2 cellular contexts compared by ENCODE assay signal in the genomic region with DNA sequence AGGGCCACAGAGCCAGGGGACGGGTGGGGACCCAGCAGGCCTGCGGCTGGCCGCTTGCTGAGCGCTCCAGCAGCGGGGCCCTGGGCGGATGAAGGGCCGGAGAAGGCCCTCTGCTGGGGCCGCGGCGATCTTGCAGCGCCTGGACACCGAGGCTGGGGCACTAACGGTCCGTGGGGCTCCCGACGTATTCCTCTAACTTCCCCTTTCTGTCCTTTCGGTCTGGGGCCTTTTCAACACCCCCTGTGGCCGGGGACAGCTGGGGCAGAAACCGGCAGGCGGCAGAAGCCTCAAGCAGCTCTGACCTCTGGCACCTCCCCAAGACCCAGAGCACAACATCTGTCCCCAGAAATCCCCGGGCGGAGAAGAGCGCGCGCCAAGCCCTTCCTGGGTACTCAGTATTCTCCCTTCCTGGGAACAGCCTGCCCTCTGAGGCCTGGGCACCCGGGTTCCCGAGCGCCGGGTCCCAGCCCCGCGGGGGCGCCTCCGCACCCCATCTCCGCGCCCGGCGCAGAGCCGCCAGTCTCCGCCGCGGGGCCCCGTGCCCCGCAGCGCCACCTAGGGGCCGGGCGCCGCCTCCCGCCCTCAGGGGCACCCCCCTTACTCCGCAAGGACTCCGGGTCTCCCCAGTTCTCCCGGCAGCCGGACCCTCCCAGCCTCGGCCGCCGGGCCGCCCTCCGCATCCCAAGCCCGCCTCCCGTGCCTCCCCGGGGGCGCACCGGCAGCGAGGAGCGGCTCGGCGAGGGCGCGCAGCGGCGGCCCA.
TF ChIP-seq lines count a peak whose summit lies in the region.

No MANE protein-coding gene starts in this region.

TF ChIP-seq in HCT116, 20 proteins besides CTCF, POLR2A, EP300 and RAD21:
- TF ChIP-seq YY1 (IDR thresholded peaks at IDR 0.05; ENCODE audit: extremely low read depth, insufficient replicate concordance, low read depth, low read length) = peak; percentile 21
- TF ChIP-seq, protein P1, sequence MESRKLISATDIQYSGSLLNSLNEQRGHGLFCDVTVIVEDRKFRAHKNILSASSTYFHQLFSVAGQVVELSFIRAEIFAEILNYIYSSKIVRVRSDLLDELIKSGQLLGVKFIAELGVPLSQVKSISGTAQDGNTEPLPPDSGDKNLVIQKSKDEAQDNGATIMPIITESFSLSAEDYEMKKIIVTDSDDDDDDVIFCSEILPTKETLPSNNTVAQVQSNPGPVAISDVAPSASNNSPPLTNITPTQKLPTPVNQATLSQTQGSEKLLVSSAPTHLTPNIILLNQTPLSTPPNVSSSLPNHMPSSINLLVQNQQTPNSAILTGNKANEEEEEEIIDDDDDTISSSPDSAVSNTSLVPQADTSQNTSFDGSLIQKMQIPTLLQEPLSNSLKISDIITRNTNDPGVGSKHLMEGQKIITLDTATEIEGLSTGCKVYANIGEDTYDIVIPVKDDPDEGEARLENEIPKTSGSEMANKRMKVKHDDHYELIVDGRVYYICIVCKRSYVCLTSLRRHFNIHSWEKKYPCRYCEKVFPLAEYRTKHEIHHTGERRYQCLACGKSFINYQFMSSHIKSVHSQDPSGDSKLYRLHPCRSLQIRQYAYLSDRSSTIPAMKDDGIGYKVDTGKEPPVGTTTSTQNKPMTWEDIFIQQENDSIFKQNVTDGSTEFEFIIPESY (IDR thresholded peaks at IDR 0.05; ENCODE audit: extremely low read depth, insufficient replicate concordance, low read length) = no peak
- TF ChIP-seq, protein P2, sequence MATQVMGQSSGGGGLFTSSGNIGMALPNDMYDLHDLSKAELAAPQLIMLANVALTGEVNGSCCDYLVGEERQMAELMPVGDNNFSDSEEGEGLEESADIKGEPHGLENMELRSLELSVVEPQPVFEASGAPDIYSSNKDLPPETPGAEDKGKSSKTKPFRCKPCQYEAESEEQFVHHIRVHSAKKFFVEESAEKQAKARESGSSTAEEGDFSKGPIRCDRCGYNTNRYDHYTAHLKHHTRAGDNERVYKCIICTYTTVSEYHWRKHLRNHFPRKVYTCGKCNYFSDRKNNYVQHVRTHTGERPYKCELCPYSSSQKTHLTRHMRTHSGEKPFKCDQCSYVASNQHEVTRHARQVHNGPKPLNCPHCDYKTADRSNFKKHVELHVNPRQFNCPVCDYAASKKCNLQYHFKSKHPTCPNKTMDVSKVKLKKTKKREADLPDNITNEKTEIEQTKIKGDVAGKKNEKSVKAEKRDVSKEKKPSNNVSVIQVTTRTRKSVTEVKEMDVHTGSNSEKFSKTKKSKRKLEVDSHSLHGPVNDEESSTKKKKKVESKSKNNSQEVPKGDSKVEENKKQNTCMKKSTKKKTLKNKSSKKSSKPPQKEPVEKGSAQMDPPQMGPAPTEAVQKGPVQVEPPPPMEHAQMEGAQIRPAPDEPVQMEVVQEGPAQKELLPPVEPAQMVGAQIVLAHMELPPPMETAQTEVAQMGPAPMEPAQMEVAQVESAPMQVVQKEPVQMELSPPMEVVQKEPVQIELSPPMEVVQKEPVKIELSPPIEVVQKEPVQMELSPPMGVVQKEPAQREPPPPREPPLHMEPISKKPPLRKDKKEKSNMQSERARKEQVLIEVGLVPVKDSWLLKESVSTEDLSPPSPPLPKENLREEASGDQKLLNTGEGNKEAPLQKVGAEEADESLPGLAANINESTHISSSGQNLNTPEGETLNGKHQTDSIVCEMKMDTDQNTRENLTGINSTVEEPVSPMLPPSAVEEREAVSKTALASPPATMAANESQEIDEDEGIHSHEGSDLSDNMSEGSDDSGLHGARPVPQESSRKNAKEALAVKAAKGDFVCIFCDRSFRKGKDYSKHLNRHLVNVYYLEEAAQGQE (IDR thresholded peaks at IDR 0.05; ENCODE audit: low read depth) = no peak

TF ChIP-seq in K562, 482 proteins besides CTCF, POLR2A, EP300 and RAD21 (continued from another document and continues in another):
- TF ChIP-seq, protein P3, sequence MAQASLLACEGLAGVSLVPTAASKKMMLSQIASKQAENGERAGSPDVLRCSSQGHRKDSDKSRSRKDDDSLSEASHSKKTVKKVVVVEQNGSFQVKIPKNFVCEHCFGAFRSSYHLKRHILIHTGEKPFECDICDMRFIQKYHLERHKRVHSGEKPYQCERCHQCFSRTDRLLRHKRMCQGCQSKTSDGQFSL (CRISPR knock-in tag; IDR thresholded peaks at IDR 0.05) = 0 out of 2 replicates have a peak, but pooled peaks have one; percentile 25
- TF ChIP-seq, protein P3 (tag; IDR thresholded peaks at IDR 0.05) = peak in 1 of 2 experiments; percentile 61; a peak in 1 of 4 replicates
- TF ChIP-seq CEBPG (CRISPR knock-in tag; IDR thresholded peaks at IDR 0.05) (no peak), CEBPG (tag; conservative IDR thresholded peaks at IDR 0.05 in 1 of 2, IDR thresholded peaks at IDR 0.05 in 1 of 2) (no peak), MAZ (CRISPR knock-in tag; conservative IDR thresholded peaks at IDR 0.05 in 1 of 2, IDR thresholded peaks at IDR 0.05 in 1 of 2) (peak; percentile 12 to 44; a peak in 1 of 4 replicates), MYC (IDR thresholded peaks at IDR 0.05; ENCODE audit: low read depth, low read length) (no peak), MYC (CRISPR knock-in tag; IDR thresholded peaks at IDR 0.05; ENCODE audit: borderline replicate concordance, low read depth) (no peak), YY1 (IDR thresholded peaks at IDR 0.05; ENCODE audit: borderline replicate concordance in 1 of 3, control insufficient read depth in 1 of 3, extremely low read depth in 1 of 3, insufficient read depth in 3 of 3, insufficient read length in 1 of 3, insufficient replicate concordance in 2 of 3, low read depth in 1 of 3, low read length in 2 of 3) (peak in 1 of 3 experiments; percentile 25), NFIC (IDR thresholded peaks at IDR 0.05) (peak; percentile 50; the same call in 1 of the 2 replicates), ZNF175 (CRISPR knock-in tag; IDR thresholded peaks at IDR 0.05; ENCODE audit: low read depth) (no peak), ZBTB17 (CRISPR knock-in tag; IDR thresholded peaks at IDR 0.05) (no peak), ELF4 (CRISPR knock-in tag; IDR thresholded peaks at IDR 0.05) (no peak), TAF9B (IDR thresholded peaks at IDR 0.05; ENCODE audit: partially characterized antibody) (no peak), ZNF143 (CRISPR knock-in tag; IDR thresholded peaks at IDR 0.05) (no peak), CREM (IDR thresholded peaks at IDR 0.05; ENCODE audit: low read depth) (0 out of 2 replicates have a peak, but pooled peaks have one; percentile 21), MTA3 (IDR thresholded peaks at IDR 0.05; ENCODE audit: borderline replicate concordance) (peak; percentile 81; the same call in 1 of the 2 replicates), SMC3 (conservative IDR thresholded peaks at IDR 0.05; ENCODE audit: insufficient read depth, low read depth, low read length) (peak; percentile 45), NR2C2 (CRISPR knock-in tag; IDR thresholded peaks at IDR 0.05) (no peak), NR2C2 (tag; IDR thresholded peaks at IDR 0.05) (peak; percentile 48; the same call in 1 of the 2 replicates), ZNF324 (CRISPR knock-in tag; IDR thresholded peaks at IDR 0.05) (no peak), DDX20 (tag; IDR thresholded peaks at IDR 0.05; ENCODE audit: low read depth) (no peak), MCM7 (IDR thresholded peaks at IDR 0.05) (no peak), POLR2AphosphoS5 (IDR thresholded peaks at IDR 0.05; ENCODE audit: control insufficient read depth, insufficient read depth, low read depth, low read length) (no peak), STAG1 (CRISPR knock-in tag; IDR thresholded peaks at IDR 0.05; ENCODE audit: borderline replicate concordance) (no peak), RBFOX2 (IDR thresholded peaks at IDR 0.05; ENCODE audit: low read depth, low read length) (peak; percentile 45; the same call in 1 of the 2 replicates), HMGN3 (IDR thresholded peaks at IDR 0.05; ENCODE audit: borderline replicate concordance, extremely low read depth, insufficient read length, low read depth, low read length) (peak; percentile 62), POLR2G (IDR thresholded peaks at IDR 0.05; ENCODE audit: low read depth, low read length) (peak; percentile 56; the same call in 1 of the 2 replicates), ZNF12 (CRISPR knock-in tag; IDR thresholded peaks at IDR 0.05) (no peak), CTBP1 (IDR thresholded peaks at IDR 0.05; ENCODE audit: borderline replicate concordance) (peak; percentile 66)
- TF ChIP-seq, protein P4, sequence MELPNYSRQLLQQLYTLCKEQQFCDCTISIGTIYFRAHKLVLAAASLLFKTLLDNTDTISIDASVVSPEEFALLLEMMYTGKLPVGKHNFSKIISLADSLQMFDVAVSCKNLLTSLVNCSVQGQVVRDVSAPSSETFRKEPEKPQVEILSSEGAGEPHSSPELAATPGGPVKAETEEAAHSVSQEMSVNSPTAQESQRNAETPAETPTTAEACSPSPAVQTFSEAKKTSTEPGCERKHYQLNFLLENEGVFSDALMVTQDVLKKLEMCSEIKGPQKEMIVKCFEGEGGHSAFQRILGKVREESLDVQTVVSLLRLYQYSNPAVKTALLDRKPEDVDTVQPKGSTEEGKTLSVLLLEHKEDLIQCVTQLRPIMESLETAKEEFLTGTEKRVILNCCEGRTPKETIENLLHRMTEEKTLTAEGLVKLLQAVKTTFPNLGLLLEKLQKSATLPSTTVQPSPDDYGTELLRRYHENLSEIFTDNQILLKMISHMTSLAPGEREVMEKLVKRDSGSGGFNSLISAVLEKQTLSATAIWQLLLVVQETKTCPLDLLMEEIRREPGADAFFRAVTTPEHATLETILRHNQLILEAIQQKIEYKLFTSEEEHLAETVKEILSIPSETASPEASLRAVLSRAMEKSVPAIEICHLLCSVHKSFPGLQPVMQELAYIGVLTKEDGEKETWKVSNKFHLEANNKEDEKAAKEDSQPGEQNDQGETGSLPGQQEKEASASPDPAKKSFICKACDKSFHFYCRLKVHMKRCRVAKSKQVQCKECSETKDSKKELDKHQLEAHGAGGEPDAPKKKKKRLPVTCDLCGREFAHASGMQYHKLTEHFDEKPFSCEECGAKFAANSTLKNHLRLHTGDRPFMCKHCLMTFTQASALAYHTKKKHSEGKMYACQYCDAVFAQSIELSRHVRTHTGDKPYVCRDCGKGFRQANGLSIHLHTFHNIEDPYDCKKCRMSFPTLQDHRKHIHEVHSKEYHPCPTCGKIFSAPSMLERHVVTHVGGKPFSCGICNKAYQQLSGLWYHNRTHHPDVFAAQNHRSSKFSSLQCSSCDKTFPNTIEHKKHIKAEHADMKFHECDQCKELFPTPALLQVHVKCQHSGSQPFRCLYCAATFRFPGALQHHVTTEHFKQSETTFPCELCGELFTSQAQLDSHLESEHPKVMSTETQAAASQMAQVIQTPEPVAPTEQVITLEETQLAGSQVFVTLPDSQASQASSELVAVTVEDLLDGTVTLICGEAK (IDR thresholded peaks at IDR 0.05) = no peak
- TF ChIP-seq, protein P4 (CRISPR knock-in tag; IDR thresholded peaks at IDR 0.05) = no peak
- TF ChIP-seq, protein P5, sequence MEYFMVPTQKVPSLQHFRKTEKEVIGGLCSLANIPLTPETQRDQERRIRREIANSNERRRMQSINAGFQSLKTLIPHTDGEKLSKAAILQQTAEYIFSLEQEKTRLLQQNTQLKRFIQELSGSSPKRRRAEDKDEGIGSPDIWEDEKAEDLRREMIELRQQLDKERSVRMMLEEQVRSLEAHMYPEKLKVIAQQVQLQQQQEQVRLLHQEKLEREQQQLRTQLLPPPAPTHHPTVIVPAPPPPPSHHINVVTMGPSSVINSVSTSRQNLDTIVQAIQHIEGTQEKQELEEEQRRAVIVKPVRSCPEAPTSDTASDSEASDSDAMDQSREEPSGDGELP (CRISPR knock-in tag; IDR thresholded peaks at IDR 0.05; ENCODE audit: borderline replicate concordance) = peak; percentile 70; the same call in 1 of the 2 replicates
- TF ChIP-seq, protein P6, sequence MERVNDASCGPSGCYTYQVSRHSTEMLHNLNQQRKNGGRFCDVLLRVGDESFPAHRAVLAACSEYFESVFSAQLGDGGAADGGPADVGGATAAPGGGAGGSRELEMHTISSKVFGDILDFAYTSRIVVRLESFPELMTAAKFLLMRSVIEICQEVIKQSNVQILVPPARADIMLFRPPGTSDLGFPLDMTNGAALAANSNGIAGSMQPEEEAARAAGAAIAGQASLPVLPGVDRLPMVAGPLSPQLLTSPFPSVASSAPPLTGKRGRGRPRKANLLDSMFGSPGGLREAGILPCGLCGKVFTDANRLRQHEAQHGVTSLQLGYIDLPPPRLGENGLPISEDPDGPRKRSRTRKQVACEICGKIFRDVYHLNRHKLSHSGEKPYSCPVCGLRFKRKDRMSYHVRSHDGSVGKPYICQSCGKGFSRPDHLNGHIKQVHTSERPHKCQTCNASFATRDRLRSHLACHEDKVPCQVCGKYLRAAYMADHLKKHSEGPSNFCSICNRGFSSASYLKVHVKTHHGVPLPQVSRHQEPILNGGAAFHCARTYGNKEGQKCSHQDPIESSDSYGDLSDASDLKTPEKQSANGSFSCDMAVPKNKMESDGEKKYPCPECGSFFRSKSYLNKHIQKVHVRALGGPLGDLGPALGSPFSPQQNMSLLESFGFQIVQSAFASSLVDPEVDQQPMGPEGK (CRISPR knock-in tag; IDR thresholded peaks at IDR 0.05; ENCODE audit: borderline replicate concordance) = no peak
